Comparison of ENCODE assay signal across 24 cellular contexts in the genomic region with DNA sequence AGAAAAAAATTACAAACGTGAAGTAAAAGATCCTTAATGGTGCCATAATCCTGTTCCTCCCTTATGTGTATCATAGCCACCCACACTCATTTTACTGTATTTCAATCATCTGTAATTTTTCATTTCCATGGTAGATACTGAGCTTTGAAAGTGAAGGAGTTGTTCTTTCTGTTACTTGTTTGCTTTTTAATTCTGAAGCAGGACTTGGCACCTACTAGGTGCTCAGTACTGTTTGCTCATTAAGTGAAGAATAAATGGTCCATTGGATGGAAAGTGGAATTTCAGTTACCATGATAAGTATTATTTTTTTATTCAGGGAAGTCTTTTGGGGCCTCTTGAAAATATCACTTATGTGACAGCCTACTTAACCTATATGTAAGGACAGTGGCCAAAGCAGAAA.
"Had no signal": no experiment of that assay in that cellular context is flagged by ENCODE, and none has a peak within 500 bp of the region (broad histone marks: within the 10 kb centered on the region; RNA-seq: fewer than 3 reads in every experiment).

No MANE protein-coding gene starts in this region.

- H3K9me3 ChIP-seq: stomach, suprapubic skin, testis, thoracic aorta, thyroid gland, tibial artery, tibial nerve, transverse colon, upper lobe of left lung, uterus, vagina had no signal

- H3K36me3 ChIP-seq: stomach, suprapubic skin, thoracic aorta, thyroid gland, tibial artery, tibial nerve, transverse colon, upper lobe of left lung, uterus, vagina had no signal

- H3K27ac ChIP-seq: stomach, suprapubic skin, testis, thoracic aorta, thyroid gland, tibial artery, tibial nerve, transverse colon, upper lobe of left lung, uterus, vagina had no signal

- H3K4me1 ChIP-seq: stomach, suprapubic skin, testis, thyroid gland, tibial artery, tibial nerve, transverse colon, uterus, vagina had no signal

- ATAC-seq: stimulated activated effector memory CD8-positive, alpha-beta T cell treated with anti-CD3 and anti-CD28 coated beads, Interleukin-12 subunit alpha, Interleukin-12 subunit beta, amount 100 ng/mL, for 72 hours; stimulated activated memory B cell treated with anti-CD40 and anti-IgM and Interleukin-4, amounts not matched to agents 10 μg/mL and 1 μg/mL and 100 μg/mL, for 72 hours; stimulated activated naive B cell treated with anti-CD40 and anti-IgM and Interleukin-4, amounts not matched to agents 10 μg/mL and 1 μg/mL and 100 μg/mL, for 72 hours; stimulated activated naive CD8-positive, alpha-beta T cell treated with anti-CD3 and anti-CD28 coated beads, Interleukin-15, amount 100 ng/mL, for 72 hours; stimulated activated naive CD8-positive, alpha-beta T cell treated with anti-CD3 and anti-CD28 coated beads, Interleukin-15, Interleukin-2, amounts not matched to agents 100 U/mL and 50 U/mL, for 24 hours had no signal

- H3K27me3 ChIP-seq: stomach, suprapubic skin, testis, thyroid gland, tibial artery, tibial nerve, transverse colon, upper lobe of left lung, uterus, vagina had no signal

- DNase-seq: stimulated activated CD4-positive, alpha-beta T cell treated with anti-CD3 and anti-CD28 coated beads, Interleukin-2, amount 100 ng/mL, for 48 hours; stimulated activated CD4-positive, alpha-beta T cell treated with anti-CD3 and anti-CD28 coated beads, Interleukin-4, amount 100 ng/mL, for 1 hour; stimulated activated CD4-positive, alpha-beta T cell treated with anti-CD3 and anti-CD28 coated beads, Interleukin-4, amount 100 ng/mL, for 24 hours; stimulated activated CD4-positive, alpha-beta T cell treated with anti-CD3 and anti-CD28 coated beads, Interleukin-4, amount 100 ng/mL, for 4 hours; stimulated activated CD8-positive, alpha-beta memory T cell treated with anti-CD3 and anti-CD28 coated beads, Interleukin-4, amount 100 ng/mL, for 48 hours; stimulated activated naive B cell treated with anti-CD40 and anti-IgM and Interleukin-4, amounts not matched to agents 10 μg/mL and 1 μg/mL and 100 μg/mL, for 72 hours; stimulated activated naive CD4-positive, alpha-beta T cell; stimulated activated naive CD4-positive, alpha-beta T cell treated with Interleukin-2 at 50 U/mL for 16 hours; stimulated activated naive CD8-positive, alpha-beta T cell treated with anti-CD3 and anti-CD28 coated beads, Interleukin-15, amount 100 ng/mL, for 72 hours; stimulated activated naive CD8-positive, alpha-beta T cell treated with anti-CD3 and anti-CD28 coated beads, Interleukin-15, Interleukin-2, amounts not matched to agents 100 U/mL and 50 U/mL, for 24 hours; stomach; substantia nigra; testis; thyroid gland; tibial artery; transverse colon; upper lobe of left lung; uterus had no signal

- H3K4me3 ChIP-seq: stomach, suprapubic skin, testis, thoracic aorta, thyroid gland, tibial artery, tibial nerve, transverse colon, upper lobe of left lung, uterus, vagina had no signal
